Comparison of ENCODE assay signal across 11 cellular contexts in genomic region chr17:78724999-78725398, GRCh38. TPM values are rescaled to one million over a fixed set of nuclear protein-coding genes. Genes with fewer than 3 reads are reported as not detected.
DNase-seq lines count a peak whose midpoint lies in the region; ATAC-seq and TF ChIP-seq lines count a peak whose summit lies in the region.
"Had no signal": no experiment of that assay in that cellular context is flagged by ENCODE, and none has a peak within 500 bp of the region (broad histone marks: within the 10 kb centered on the region; RNA-seq: fewer than 3 reads in every experiment).

No MANE protein-coding gene starts in this region.

- peak overlapping the region; percentile 48 for H3K4me3 Mint-ChIP-seq in T-helper 2 cell treated with Interferon-gamma antibody and Interleukin-4, amounts not matched to agents 5 μg/mL and 100 μg/mL, for 36 hours
- peak overlapping the region; percentile 27 for H3K4me3 Mint-ChIP-seq in endodermal cell

- DNase-seq in T-helper 2 cell treated with Interferon-gamma antibody and Interleukin-4, amounts not matched to agents 5 μg/mL and 100 μg/mL, for 36 hours (ENCODE audit: low spot score) = no peak
- DNase-seq in T-helper 2 cell (no peak), SK-N-MC (ENCODE audit: low read depth, low spot score) (no peak), endodermal cell (no peak), sigmoid colon (no peak), A172 (ENCODE audit: low spot score) (no peak), NCI-H526 treated with DMSO at 0.1 percent for 48 hours (lab: John Stamatoyannopoulos, UW) (no peak)
- DNase-seq: mucosa of descending colon, trophoblast cell had no signal

- no peak for TF ChIP-seq EP300 in sigmoid colon (IDR thresholded peaks at IDR 0.05)

- no peaks in the 10 kb centered on the region for H3K9me3 Mint-ChIP-seq in T-helper 2 cell treated with Interferon-gamma antibody and Interleukin-4, amounts not matched to agents 5 μg/mL and 100 μg/mL, for 36 hours
- no peaks in the 10 kb centered on the region for H3K9me3 Mint-ChIP-seq in endodermal cell

- no peak for TF ChIP-seq POLR2A in sigmoid colon (IDR thresholded peaks at IDR 0.05)

- H3K27me3 Mint-ChIP-seq in T-helper 2 cell treated with Interferon-gamma antibody and Interleukin-4, amounts not matched to agents 5 μg/mL and 100 μg/mL, for 36 hours (ENCODE audit: low read depth) = no peaks in the 10 kb centered on the region
- H3K27me3 Mint-ChIP-seq in endodermal cell (ENCODE audit: insufficient read depth) = peaks cover 3% of the 10 kb centered on the region

- H3K27ac Mint-ChIP-seq in T-helper 2 cell treated with Interferon-gamma antibody and Interleukin-4, amounts not matched to agents 5 μg/mL and 100 μg/mL, for 36 hours = peak overlapping the region; percentile 68
- H3K27ac Mint-ChIP-seq in endodermal cell = peak overlapping the region; percentile 13

- peaks cover 73% of the 10 kb centered on the region for H3K4me1 Mint-ChIP-seq in T-helper 2 cell treated with Interferon-gamma antibody and Interleukin-4, amounts not matched to agents 5 μg/mL and 100 μg/mL, for 36 hours (ENCODE audit: low read depth)
- peaks cover 55% of the 10 kb centered on the region for H3K4me1 Mint-ChIP-seq in endodermal cell

- H3K27ac ChIP-seq in SK-N-MC = peak overlapping the region; percentile 56; the same call in 1 of the 2 replicates
- H3K27ac ChIP-seq in endodermal cell (ENCODE audit: low read depth, low read length) = no peak overlapping the region
- peak overlapping the region; percentile 77 to 82 (median 80) for H3K27ac ChIP-seq in sigmoid colon
- H3K27ac ChIP-seq: right lobe of liver had no signal

- WGBS in endodermal cell (ENCODE audit: insufficient coverage in 1 of 2, insufficient read length in 1 of 2), 2 experiments = 69 to 71% methylated on average over 6 to 7 of the region's 7 CpGs
- 77 to 85% methylated on average over 7 of the region's 7 CpGs for WGBS in sigmoid colon, 2 donors

- H3K4me3 ChIP-seq in SK-N-MC (no peak overlapping the region), endodermal cell (ENCODE audit: low read length) (peak overlapping the region; percentile 56), sigmoid colon (no peak overlapping the region)
- H3K4me3 ChIP-seq: mucosa of descending colon, right lobe of liver had no signal

- H3K9me3 ChIP-seq in SK-N-MC (ENCODE audit: low read depth, low read length) (no peaks in the 10 kb centered on the region), endodermal cell (ENCODE audit: control insufficient read depth, low read length) (no peaks in the 10 kb centered on the region), sigmoid colon (no peaks in the 10 kb centered on the region)
- H3K9me3 ChIP-seq: mucosa of descending colon, right lobe of liver had no signal

- peaks cover 19% of the 10 kb centered on the region for H3K36me3 Mint-ChIP-seq in T-helper 2 cell treated with Interferon-gamma antibody and Interleukin-4, amounts not matched to agents 5 μg/mL and 100 μg/mL, for 36 hours (ENCODE audit: low read depth)
- H3K36me3 Mint-ChIP-seq in endodermal cell (ENCODE audit: low read depth) = no peaks in the 10 kb centered on the region

- H3K9ac ChIP-seq in SK-N-MC (ENCODE audit: insufficient read length) (no peak overlapping the region), endodermal cell (ENCODE audit: extremely low read depth, low read length, poor library complexity, severe bottlenecking) (no peak overlapping the region)

- TF ChIP-seq CTCF in endodermal cell (conservative IDR thresholded peaks at IDR 0.05) (no peak), sigmoid colon (IDR thresholded peaks at IDR 0.05) (no peak)

- H3K4me1 ChIP-seq in endodermal cell (ENCODE audit: control insufficient read depth, insufficient read depth, low read length) (peaks cover 43% of the 10 kb centered on the region), sigmoid colon (peaks cover 0 to 52% (median 49%) of the 10 kb centered on the region in 4 donors)

- intact Hi-C loops in sigmoid colon (cut with DNase I) = no loop called here

- ATAC-seq in HG03280 (IDR thresholded peaks at IDR 0.05; ENCODE audit: unreplicated experiment) = no peak

- no peaks in the 10 kb centered on the region for H3K27me3 ChIP-seq in endodermal cell (ENCODE audit: control insufficient read depth, insufficient read depth, low read length, poor library complexity, severe bottlenecking)
- H3K27me3 ChIP-seq in sigmoid colon = no peaks in the 10 kb centered on the region
- H3K27me3 ChIP-seq: right lobe of liver had no signal

- H3K36me3 ChIP-seq in SK-N-MC (ENCODE audit: insufficient read depth, low read length) = no peaks in the 10 kb centered on the region
- H3K36me3 ChIP-seq in endodermal cell (ENCODE audit: control insufficient read depth, insufficient read depth, low read length) = no peaks in the 10 kb centered on the region
- no peaks in the 10 kb centered on the region for H3K36me3 ChIP-seq in sigmoid colon
- H3K36me3 ChIP-seq: right lobe of liver had no signal

RNA-seq across cellular contexts. Expression of gene CYTH1, which starts 57.1 kb away (rescaled TPM):
- total RNA-seq in endodermal cell = 10 to 100 TPM; 23.1 to 27.4 TPM
- 20.3 TPM for polyA plus RNA-seq in endodermal cell (2013, experiment 1 of 2)
- polyA plus RNA-seq in endodermal cell (2013, experiment 2 of 2) = 17.8 TPM
- total RNA-seq in sigmoid colon = 10 to 100 TPM; 26.7 to 38.5 (median 35.2) TPM
- polyA plus RNA-seq in sigmoid colon = 10 to 100 TPM; 56.5 to 83.8 (median 64.3) TPM
- 25.5 and 43.3 TPM in 2 replicates for total RNA-seq in A172 (2014; rRNA removed; shearing (Covaris generic))
